ENCODE assay signal across 16 cellular contexts in genomic region chr14:100804558-100805309, GRCh38. TPM values are rescaled to one million over a fixed set of nuclear protein-coding genes. Genes with fewer than 3 reads are reported as not detected.
"Had no signal": no experiment of that assay in that cellular context is flagged by ENCODE, and none has a peak within 500 bp of the region (broad histone marks: within the 10 kb centered on the region; RNA-seq: fewer than 3 reads in every experiment).

No MANE protein-coding gene starts in this region.

- H3K4me1 ChIP-seq: body of pancreas, colonic mucosa, foreskin keratinocyte, left lung, pancreas, thyroid gland had no signal

- ATAC-seq: activated T-cell treated with anti-CD3 and anti-CD28 coated beads, Interleukin-2, amount 50 U/mL, for 4 hours; body of pancreas; foreskin keratinocyte; left lung; pancreas had no signal

- H3K4me3 ChIP-seq: body of pancreas, colonic mucosa, left lung, pancreas, thyroid gland had no signal

- H3K27me3 ChIP-seq: body of pancreas, colonic mucosa, pancreas, thyroid gland had no signal

- DNase-seq: activated CD4-positive, alpha-beta T cell treated with anti-CD3 and anti-CD28 coated beads, Interleukin-2, amount 10 ng/mL, durations not matched to agents 24 days and 14 days; activated CD8-positive, alpha-beta memory T cell treated with anti-CD3 and anti-CD28 coated beads, Interleukin-2, amount 50 U/mL, for 4 hours; activated naive CD4-positive, alpha-beta T cell treated with anti-CD3 and anti-CD28 coated beads for 36 hours; activated T-cell treated with anti-CD3 and anti-CD28 coated beads, Interleukin-2, amount 50 U/mL, for 4 hours; body of pancreas; caudate nucleus; colonic mucosa; foreskin keratinocyte; islet precursor cell; left lung; mammary epithelial cell; pancreas; stimulated activated naive CD4-positive, alpha-beta T cell; T1000; thyroid gland had no signal

- H3K27ac ChIP-seq: body of pancreas, colonic mucosa, foreskin keratinocyte, left lung, pancreas, thyroid gland had no signal

- H3K9me3 ChIP-seq: colonic mucosa, pancreas, thyroid gland had no signal

- H3K36me3 ChIP-seq: colonic mucosa, left lung, pancreas, thyroid gland had no signal

- FAIRE-seq: pancreas had no signal

RNA-seq across cellular contexts. Expression of gene MEG3, which starts 21.2 kb away (rescaled TPM):
- total RNA-seq: activated CD4-positive, alpha-beta T cell treated with anti-CD3 and anti-CD28 coated beads, Interleukin-2, amount 10 ng/mL, durations not matched to agents 24 days and 14 days; activated naive CD4-positive, alpha-beta T cell treated with anti-CD3 and anti-CD28 coated beads for 36 hours; T-helper 1 cell treated with Interleukin-12 subunit alpha and Interleukin-12 subunit beta and Interleukin-4 antibody, amounts not matched to agents 30 ng/mL and 1 ng/mL, for 36 hours had no signal
